In genomic region chr6:80094017-80094416, GRCh38 we compare ENCODE assay signal across 8 cellular contexts. TPM values are rescaled to one million over a fixed set of nuclear protein-coding genes. Genes with fewer than 3 reads are reported as not detected.
A peak's percentile ranks its signal among the peaks of the same experiment; 100 is the strongest.
DNase-seq lines count a peak whose midpoint lies in the region; ATAC-seq and TF ChIP-seq lines count a peak whose summit lies in the region.

No MANE protein-coding gene starts in this region.

- H3K36me3 ChIP-seq in KMS-11 (ENCODE audit: insufficient read depth), result no peaks in the 10 kb centered on the region

- no peaks in the 10 kb centered on the region for H3K79me2 ChIP-seq in KMS-11 (ENCODE audit: insufficient read depth, low read depth)

- H3K27me3 ChIP-seq in KMS-11 (ENCODE audit: insufficient read depth, low read depth), result no peaks in the 10 kb centered on the region

- no peak overlapping the region for H3K4me3 ChIP-seq in KMS-11 (IDR thresholded peaks at IDR 0.05; ENCODE audit: insufficient read depth, low read depth, low read length)

- no peaks in the 10 kb centered on the region for H3K4me1 ChIP-seq in KMS-11 (ENCODE audit: low read depth, poor library complexity, severe bottlenecking)

- TF ChIP-seq CTCF in GM12872 (IDR thresholded peaks at IDR 0.05; ENCODE audit: insufficient read depth, low read depth, low read length) (peak; percentile 44; the same call in 1 of the 3 replicates), KMS-11 (conservative IDR thresholded peaks at IDR 0.05; ENCODE audit: low read depth, low read length) (peak; percentile 63)

- no peak overlapping the region for H3K4me2 ChIP-seq in KMS-11

- H2AFZ ChIP-seq in KMS-11 (ENCODE audit: low read depth), result no peak overlapping the region

- no peak overlapping the region for H3K9ac ChIP-seq in KMS-11

- no peak for ATAC-seq in GM19463 (IDR thresholded peaks at IDR 0.05; ENCODE audit: unreplicated experiment)

- no peak overlapping the region for H3K27ac ChIP-seq in KMS-11

- DNase-seq in AG08395 (ENCODE audit: low spot score) (peak; percentile 49), amniotic epithelial cell (ENCODE audit: low read depth) (peak; percentile 19), left kidney (ENCODE audit: low read depth, low spot score) (peak; percentile 12), ureter (ENCODE audit: low spot score) (no peak), mesenteric fat pad (ENCODE audit: low spot score) (no peak)

- no peaks in the 10 kb centered on the region for H4K20me1 ChIP-seq in KMS-11 (ENCODE audit: insufficient read depth)

RNA-seq across cellular contexts. Expression of gene BCKDHB, which starts 12.5 kb away (rescaled TPM):
- total RNA-seq in ureter (35.6 TPM), mesenteric fat pad (18.2 TPM)

Comparison
In these comparisons a context has a peak if more than half of its experiments do, and no peak if none do; other contexts are left out.
1. DNase-seq: peak in AG08395 (single experiment), amniotic epithelial cell (single experiment) and left kidney (single experiment); none in ureter (single experiment) and mesenteric fat pad (single experiment).